10 cellular contexts compared by ENCODE assay signal in the genomic region with DNA sequence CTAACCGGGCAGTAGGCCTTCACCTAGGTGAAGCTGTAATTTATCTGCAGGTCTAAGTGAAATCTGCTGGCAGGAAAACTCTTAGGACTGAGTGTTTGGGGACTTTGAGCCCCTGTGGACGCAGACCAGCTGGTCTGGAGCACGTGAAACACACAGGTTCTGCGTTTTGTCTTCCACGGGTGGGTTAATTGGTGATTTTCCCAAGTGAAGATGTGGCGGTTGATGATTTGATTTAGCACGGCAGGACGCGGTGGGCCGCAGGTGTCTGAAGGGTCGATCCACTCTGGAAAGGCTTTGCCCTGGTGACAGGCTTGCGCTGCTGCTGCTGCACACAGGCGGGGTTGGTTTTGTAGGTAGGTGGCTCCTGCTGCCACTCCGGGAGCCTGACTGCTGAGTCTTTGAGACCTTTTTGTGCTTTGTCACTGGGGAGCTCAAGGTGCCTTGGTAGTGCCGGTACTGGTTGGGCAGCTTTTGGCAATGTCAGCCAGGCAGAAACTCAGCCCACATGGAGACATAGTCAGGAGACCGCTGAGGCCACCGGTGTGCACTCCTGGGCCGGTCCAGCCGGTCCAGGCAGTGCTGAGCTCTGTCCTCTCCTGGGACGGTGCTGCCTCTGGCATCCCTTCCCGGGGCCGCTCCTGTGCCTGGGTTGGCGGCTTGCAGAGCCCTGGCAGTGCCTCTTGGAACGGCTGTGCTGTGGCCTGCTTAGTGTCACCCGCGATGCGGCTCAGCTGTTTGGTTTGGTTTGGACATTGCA. TPM values are rescaled to one million over a fixed set of nuclear protein-coding genes. Genes with fewer than 3 reads are reported as not detected.
DNase-seq lines count a peak whose midpoint lies in the region; ATAC-seq and TF ChIP-seq lines count a peak whose summit lies in the region.
"Had no signal": no experiment of that assay in that cellular context is flagged by ENCODE, and none has a peak within 500 bp of the region (broad histone marks: within the 10 kb centered on the region; RNA-seq: fewer than 3 reads in every experiment).

No MANE protein-coding gene starts in this region.

- H3K36me3 ChIP-seq in endodermal cell (ENCODE audit: control insufficient read depth, insufficient read depth, low read length), result no peaks in the 10 kb centered on the region
- H3K36me3 ChIP-seq in mucosa of stomach (ENCODE audit: control insufficient read depth, insufficient read depth, low read length), result no peaks in the 10 kb centered on the region
- H3K36me3 ChIP-seq in tibial artery, result no peaks in the 10 kb centered on the region
- H3K36me3 ChIP-seq: neutrophil had no signal

- peaks cover 6% of the 10 kb centered on the region for H3K36me3 Mint-ChIP-seq in endodermal cell (ENCODE audit: low read depth)

- H3K27ac Mint-ChIP-seq in endodermal cell, result peak overlapping the region; percentile 64

- peaks cover 11% of the 10 kb centered on the region for H3K27me3 Mint-ChIP-seq in endodermal cell (ENCODE audit: insufficient read depth)

- peak; percentile 18 for DNase-seq in NCI-H2227 (lab: John Stamatoyannopoulos, UW; ENCODE audit: unreplicated experiment)
- DNase-seq in NCI-H2227 treated with DMSO at 0.1 percent for 48 hours (lab: John Stamatoyannopoulos, UW), result no peak
- DNase-seq in endodermal cell, result no peak
- peak; percentile 68 to 92 for DNase-seq in tibial artery
- no peak for DNase-seq in activated CD8-positive, alpha-beta memory T cell treated with anti-CD3 and anti-CD28 coated beads for 24 hours
- no peak for DNase-seq in COR-L47 (lab: John Stamatoyannopoulos, UW)
- DNase-seq: NCI-H146 had no signal

- intact Hi-C loops in tibial artery (cut with DNase I; ENCODE audit: low total_unique reads), result loop anchor here (5.0 kb wide), 1 partner anchor 55 kb away; no protein-coding TSS in a partner anchor

- H3K4me3 ChIP-seq in endodermal cell (ENCODE audit: low read length) (no peak overlapping the region), mucosa of stomach (ENCODE audit: low read length) (peak overlapping the region; percentile 38), tibial artery (peak overlapping the region in 1 of 2 donors; percentile 25)

- H3K4me3 Mint-ChIP-seq in endodermal cell, result peak overlapping the region; percentile 86

- H3K4me1 Mint-ChIP-seq in endodermal cell, result peaks cover 21% of the 10 kb centered on the region

- H3K9ac ChIP-seq in endodermal cell (ENCODE audit: extremely low read depth, low read length, poor library complexity, severe bottlenecking), result no peak overlapping the region
- peak overlapping the region; percentile 48 for H3K9ac ChIP-seq in mucosa of stomach (ENCODE audit: low read length)

- no peak for ATAC-seq in GM21528 (IDR thresholded peaks at IDR 0.05; ENCODE audit: low FRiP score, unreplicated experiment)

- H3K4me1 ChIP-seq in endodermal cell (ENCODE audit: control insufficient read depth, insufficient read depth, low read length) (no peaks in the 10 kb centered on the region), mucosa of stomach (ENCODE audit: control insufficient read depth, insufficient read depth, low read length) (peaks cover 62% of the 10 kb centered on the region), tibial artery (peaks cover 0 to 61% (median 36%) of the 10 kb centered on the region in 4 donors)

- H3K27ac ChIP-seq in endodermal cell (ENCODE audit: low read depth, low read length) (no peak overlapping the region), tibial artery (peak overlapping the region; percentile 59)
- H3K27ac ChIP-seq: neutrophil had no signal

- TF ChIP-seq CTCF in endodermal cell (conservative IDR thresholded peaks at IDR 0.05) (no peak), tibial artery (IDR thresholded peaks at IDR 0.05) (no peak)

- no peaks in the 10 kb centered on the region for H3K9me3 Mint-ChIP-seq in endodermal cell

- WGBS in endodermal cell (ENCODE audit: insufficient coverage in 1 of 2, insufficient read length in 1 of 2), 2 experiments, result 91 to 97% methylated on average over 25 to 27 of the region's 27 CpGs

- no peaks in the 10 kb centered on the region for H3K9me3 ChIP-seq in endodermal cell (ENCODE audit: control insufficient read depth, low read length)
- no peaks in the 10 kb centered on the region for H3K9me3 ChIP-seq in mucosa of stomach (ENCODE audit: control insufficient read depth, low read length)
- H3K9me3 ChIP-seq in tibial artery, result no peaks in the 10 kb centered on the region
- H3K9me3 ChIP-seq: neutrophil had no signal

- H3K27me3 ChIP-seq in endodermal cell (ENCODE audit: control insufficient read depth, insufficient read depth, low read length, poor library complexity, severe bottlenecking) (no peaks in the 10 kb centered on the region), mucosa of stomach (ENCODE audit: control insufficient read depth, insufficient read depth, low read length) (no peaks in the 10 kb centered on the region), tibial artery (peaks cover 0 to 33% of the 10 kb centered on the region in 2 donors)

RNA-seq across cellular contexts. Expression of gene BAIAP2, which starts 2.3 kb away (rescaled TPM):
- 10 to 100 TPM; 24.9 to 32.7 TPM for total RNA-seq in endodermal cell
- 41.7 TPM for polyA plus RNA-seq in endodermal cell (2013, experiment 1 of 2)
- 39.0 TPM for polyA plus RNA-seq in endodermal cell (2013, experiment 2 of 2)

RNA-seq across cellular contexts. Expression of gene CHMP6, which starts 45.6 kb away (rescaled TPM):
- 10 to 100 TPM; 28.4 to 32.5 TPM for total RNA-seq in endodermal cell
- 23.4 TPM for polyA plus RNA-seq in endodermal cell (2013, experiment 1 of 2)
- polyA plus RNA-seq in endodermal cell (2013, experiment 2 of 2), result 20.2 TPM

Comparison
In these comparisons a context has a peak if more than half of its experiments do, and no peak if none do; other contexts are left out.
1. DNase-seq: peak in NCI-H2227 (single experiment) and tibial artery (2 of 2); none in NCI-H2227 treated with DMSO at 0.1 percent for 48 hours (single experiment), endodermal cell (single experiment), activated CD8-positive, alpha-beta memory T cell treated with anti-CD3 and anti-CD28 coated beads for 24 hours (single experiment) and COR-L47 (single experiment).